Comparison of ENCODE assay signal across 19 cellular contexts in the genomic region with DNA sequence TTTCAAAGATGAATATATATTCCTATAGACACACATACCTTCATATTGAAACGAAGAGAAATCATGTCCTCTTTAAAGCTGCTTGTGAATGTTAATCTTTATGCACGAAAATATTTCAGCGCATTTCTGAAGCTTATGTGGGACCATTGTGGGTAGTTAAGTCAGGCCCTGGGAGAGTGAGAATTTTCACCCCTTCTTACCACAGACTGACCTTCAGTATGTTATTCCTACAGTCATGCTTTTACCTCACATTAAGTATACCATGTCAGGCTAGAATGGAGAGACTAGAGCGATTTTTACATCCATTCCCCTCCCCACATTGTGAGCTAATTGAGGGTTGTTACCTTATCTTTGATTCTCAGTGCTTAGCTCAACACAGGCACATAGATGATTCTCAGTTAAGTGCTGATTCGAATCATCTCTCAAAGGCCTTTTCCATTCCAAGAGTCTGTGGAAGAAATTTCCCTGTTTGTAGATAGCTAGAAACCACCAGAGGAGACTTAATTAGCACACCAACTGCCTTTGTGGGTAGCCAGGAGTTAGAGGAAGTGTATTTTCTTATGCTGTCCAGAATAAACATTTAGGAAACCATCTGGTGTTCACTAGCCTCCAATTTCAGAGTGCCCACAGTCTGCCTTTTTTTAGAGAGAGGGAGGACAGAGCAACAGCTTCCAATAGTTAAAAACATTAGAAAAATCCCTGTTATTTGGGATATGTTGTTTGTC.
A peak's percentile ranks its signal among the peaks of the same experiment; 100 is the strongest.
DNase-seq lines count a peak whose midpoint lies in the region; ATAC-seq and TF ChIP-seq lines count a peak whose summit lies in the region.
"Had no signal": no experiment of that assay in that cellular context is flagged by ENCODE, and none has a peak within 500 bp of the region (broad histone marks: within the 10 kb centered on the region; RNA-seq: fewer than 3 reads in every experiment).

No MANE protein-coding gene starts in this region.

- ATAC-seq in HG02623 (IDR thresholded peaks at IDR 0.05; ENCODE audit: unreplicated experiment) = no peak
- ATAC-seq: activated CD4-positive, CD25-positive, alpha-beta regulatory T cell treated with anti-CD3 and anti-CD28 coated beads, Interleukin-2, amount 50 U/mL, for 24 hours; GM12878; T-helper 17 cell had no signal

- no peak for TF ChIP-seq POLR2A in adrenal gland (IDR thresholded peaks at IDR 0.05)

- TF ChIP-seq CTCF in astrocyte of the cerebellum (IDR thresholded peaks at IDR 0.05; ENCODE audit: low read depth, low read length, missing control alignments) = no peak
- no peak for TF ChIP-seq CTCF in adrenal gland (IDR thresholded peaks at IDR 0.05)

- H3K9me3 ChIP-seq in adrenal gland (replicated peaks in 1 of 3) = no peaks in the 10 kb centered on the region
- H3K9me3 ChIP-seq: Caco-2 had no signal

- in situ Hi-C loops in astrocyte of the cerebellum (cut with HindIII; ENCODE audit: low sequenced_read_pairs) = no loop called here

- intact Hi-C loops in adrenal gland (cut with DNase I) = no loop called here

- no peaks in the 10 kb centered on the region for H3K4me1 ChIP-seq in adrenal gland (replicated peaks in 1 of 2)
- H3K4me1 ChIP-seq: Caco-2 had no signal

- peak; percentile 75 for DNase-seq in H4 (ENCODE audit: low spot score)
- peak; percentile 52 for DNase-seq in NCI-H446 treated with DMSO at 0.1 percent for 48 hours (lab: John Stamatoyannopoulos, UW)
- DNase-seq in astrocyte of the cerebellum (ENCODE audit: low read depth) = peak; percentile 75
- peak; percentile 96 for DNase-seq in myocyte (ENCODE audit: low read depth)
- no peak for DNase-seq in adrenal gland
- DNase-seq in central memory CD4-positive, alpha-beta T cell = no peak
- DNase-seq: Caco-2; endodermal cell; kidney; natural killer cell; NCI-H1694; NCI-H226; NK-92 treated with Interleukin-12 subunit alpha and Interleukin-12 subunit beta, amount 100 ng/mL, for 24 hours; stimulated activated CD8-positive, alpha-beta memory T cell treated with anti-CD3 and anti-CD28 coated beads, Interleukin-4, amount 100 ng/mL, for 48 hours; substantia nigra; T-helper 17 cell had no signal

- H3K27ac ChIP-seq in adrenal gland = no peak overlapping the region

- H3K36me3 ChIP-seq in adrenal gland (replicated peaks in 1 of 2) = no peaks in the 10 kb centered on the region

- no peak overlapping the region for H3K4me3 ChIP-seq in astrocyte of the cerebellum (ENCODE audit: low read depth, low read length)
- H3K4me3 ChIP-seq in adrenal gland = no peak overlapping the region
- H3K4me3 ChIP-seq: GM12878 had no signal

- no peaks in the 10 kb centered on the region for H3K27me3 ChIP-seq in adrenal gland

- WGBS in adrenal gland, 4 donors = 74 to 82% (median 78%) methylated on average over 5 of the region's 5 CpGs

Comparison
In these comparisons a context has a peak if more than half of its experiments do, and no peak if none do; other contexts are left out.
1. DNase-seq: peak in H4 (single experiment), NCI-H446 treated with DMSO at 0.1 percent for 48 hours (single experiment), astrocyte of the cerebellum (single experiment) and myocyte (single experiment); none in adrenal gland (0 of 7) and central memory CD4-positive, alpha-beta T cell (single experiment).